1 cellular context compared by ENCODE assay signal in genomic region chr11:18393581-18394299, GRCh38.
TF ChIP-seq lines count a peak whose summit lies in the region.

No MANE protein-coding gene starts in this region.

TF ChIP-seq in HepG2, 621 proteins besides CTCF, POLR2A, EP300 and RAD21 (continued from another document):
- TF ChIP-seq ZBTB3 (CRISPR knock-in tag; IDR thresholded peaks at IDR 0.05; ENCODE audit: borderline replicate concordance, low read depth) (no peak), PRPF4 (IDR thresholded peaks at IDR 0.05; ENCODE audit: low read depth, low read length, poor library complexity, severe bottlenecking) (peak; percentile 32), CREM (IDR thresholded peaks at IDR 0.05) (no peak), CREM (CRISPR knock-in tag; IDR thresholded peaks at IDR 0.05) (no peak), MIER2 (CRISPR knock-in tag; IDR thresholded peaks at IDR 0.05) (no peak), ZMYM3 (CRISPR knock-in tag; IDR thresholded peaks at IDR 0.05) (0 out of 2 replicates have a peak, but pooled peaks have one; percentile 2), MTF2 (CRISPR knock-in tag; IDR thresholded peaks at IDR 0.05; ENCODE audit: borderline replicate concordance) (0 out of 2 replicates have a peak, but pooled peaks have one; percentile 29), TCF7 (IDR thresholded peaks at IDR 0.05; ENCODE audit: low read depth) (0 out of 2 replicates have a peak, but pooled peaks have one; percentile 22), ZBTB7B (CRISPR knock-in tag; IDR thresholded peaks at IDR 0.05) (peak; percentile 5; the same call in 1 of the 2 replicates), ZNF512B (CRISPR knock-in tag; IDR thresholded peaks at IDR 0.05; ENCODE audit: borderline replicate concordance) (0 out of 2 replicates have a peak, but pooled peaks have one; percentile 28), ZFP36L2 (CRISPR knock-in tag; IDR thresholded peaks at IDR 0.05) (0 out of 2 replicates have a peak, but pooled peaks have one; percentile 72), SSRP1 (CRISPR knock-in tag; IDR thresholded peaks at IDR 0.05) (peak; percentile 52; the same call in 1 of the 2 replicates), NR2F6 (IDR thresholded peaks at IDR 0.05) (peak; percentile 44; the same call in 1 of the 2 replicates), NR2F6 (CRISPR knock-in tag; IDR thresholded peaks at IDR 0.05) (no peak), NFYC (CRISPR knock-in tag; IDR thresholded peaks at IDR 0.05) (no peak)
- TF ChIP-seq, protein P1, sequence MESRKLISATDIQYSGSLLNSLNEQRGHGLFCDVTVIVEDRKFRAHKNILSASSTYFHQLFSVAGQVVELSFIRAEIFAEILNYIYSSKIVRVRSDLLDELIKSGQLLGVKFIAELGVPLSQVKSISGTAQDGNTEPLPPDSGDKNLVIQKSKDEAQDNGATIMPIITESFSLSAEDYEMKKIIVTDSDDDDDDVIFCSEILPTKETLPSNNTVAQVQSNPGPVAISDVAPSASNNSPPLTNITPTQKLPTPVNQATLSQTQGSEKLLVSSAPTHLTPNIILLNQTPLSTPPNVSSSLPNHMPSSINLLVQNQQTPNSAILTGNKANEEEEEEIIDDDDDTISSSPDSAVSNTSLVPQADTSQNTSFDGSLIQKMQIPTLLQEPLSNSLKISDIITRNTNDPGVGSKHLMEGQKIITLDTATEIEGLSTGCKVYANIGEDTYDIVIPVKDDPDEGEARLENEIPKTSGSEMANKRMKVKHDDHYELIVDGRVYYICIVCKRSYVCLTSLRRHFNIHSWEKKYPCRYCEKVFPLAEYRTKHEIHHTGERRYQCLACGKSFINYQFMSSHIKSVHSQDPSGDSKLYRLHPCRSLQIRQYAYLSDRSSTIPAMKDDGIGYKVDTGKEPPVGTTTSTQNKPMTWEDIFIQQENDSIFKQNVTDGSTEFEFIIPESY (CRISPR knock-in tag; IDR thresholded peaks at IDR 0.05): 0 out of 2 replicates have a peak, but pooled peaks have one; percentile 5
- TF ChIP-seq, protein P2, sequence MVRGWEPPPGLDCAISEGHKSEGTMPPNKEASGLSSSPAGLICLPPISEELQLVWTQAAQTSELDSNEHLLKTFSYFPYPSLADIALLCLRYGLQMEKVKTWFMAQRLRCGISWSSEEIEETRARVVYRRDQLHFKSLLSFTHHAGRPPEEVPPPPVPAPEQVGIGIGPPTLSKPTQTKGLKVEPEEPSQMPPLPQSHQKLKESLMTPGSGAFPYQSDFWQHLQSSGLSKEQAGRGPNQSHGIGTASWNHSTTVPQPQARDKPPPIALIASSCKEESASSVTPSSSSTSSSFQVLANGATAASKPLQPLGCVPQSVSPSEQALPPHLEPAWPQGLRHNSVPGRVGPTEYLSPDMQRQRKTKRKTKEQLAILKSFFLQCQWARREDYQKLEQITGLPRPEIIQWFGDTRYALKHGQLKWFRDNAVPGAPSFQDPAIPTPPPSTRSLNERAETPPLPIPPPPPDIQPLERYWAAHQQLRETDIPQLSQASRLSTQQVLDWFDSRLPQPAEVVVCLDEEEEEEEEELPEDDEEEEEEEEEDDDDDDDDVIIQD (CRISPR knock-in tag; IDR thresholded peaks at IDR 0.05; ENCODE audit: low read depth): 0 out of 2 replicates have a peak, but pooled peaks have one; percentile 4
TF ChIP-seq in HepG2: peak in this region for 12.
